Comparison of ENCODE assay signal across 18 cellular contexts in genomic region chr11:90805172-90805571, GRCh38.
DNase-seq lines count a peak whose midpoint lies in the region; ATAC-seq and TF ChIP-seq lines count a peak whose summit lies in the region.
"Had no signal": no experiment of that assay in that cellular context is flagged by ENCODE, and none has a peak within 500 bp of the region (broad histone marks: within the 10 kb centered on the region; RNA-seq: fewer than 3 reads in every experiment).

No MANE protein-coding gene starts in this region.

- peak; percentile 3 for DNase-seq in amniotic epithelial cell (ENCODE audit: low read depth)
- DNase-seq in epithelial cell of prostate (ENCODE audit: low read depth, low spot score): no peak
- DNase-seq in retinal pigment epithelial cell (ENCODE audit: low read depth): peak; percentile 13
- DNase-seq in NOMO-1 treated with dmso at 0.1 percent for 144 hours (lab: John Stamatoyannopoulos, UW; ENCODE audit: unreplicated experiment): no peak
- no peak for DNase-seq in hepatic stellate cell (ENCODE audit: low spot score)
- DNase-seq: AML-193, DND-41, NCI-H1436, NCI-H1930, NCI-H345, NCI-H524 treated with DMSO at 0.1 percent for 48 hours, Right ventricle myocardium superior, SK-N-SH had no signal

- H3K27ac ChIP-seq in epithelial cell of prostate: peak overlapping the region; percentile 54
- H3K27ac ChIP-seq: C4-2B, KMS-11 had no signal

- no peak for ATAC-seq in HG03108 (IDR thresholded peaks at IDR 0.05; ENCODE audit: unreplicated experiment)

- no peak for TF ChIP-seq EP300 in Ishikawa (IDR thresholded peaks at IDR 0.05; ENCODE audit: borderline replicate concordance)

- TF ChIP-seq CTCF in retinal pigment epithelial cell (conservative IDR thresholded peaks at IDR 0.05; ENCODE audit: low read depth, low read length): no peak

- TF ChIP-seq RAD21 in Ishikawa (IDR thresholded peaks at IDR 0.05; ENCODE audit: low read depth): no peak

- no peak overlapping the region for H3K4me3 ChIP-seq in retinal pigment epithelial cell (ENCODE audit: low read length)
- H3K4me3 ChIP-seq: HAP-1 had no signal

TF ChIP-seq in Ishikawa, 13 proteins besides CTCF, POLR2A, EP300 and RAD21:
- TF ChIP-seq NFIC (IDR thresholded peaks at IDR 0.05) (no peak), TEAD4 (IDR thresholded peaks at IDR 0.05) (0 out of 2 replicates have a peak, but pooled peaks have one; percentile 22), CREB1 (IDR thresholded peaks at IDR 0.05; ENCODE audit: low read depth) (no peak)

Comparison
In these comparisons a context has a peak if more than half of its experiments do, and no peak if none do; other contexts are left out.
1. DNase-seq: peak in amniotic epithelial cell (single experiment) and retinal pigment epithelial cell (single experiment); none in epithelial cell of prostate (single experiment), NOMO-1 treated with dmso at 0.1 percent for 144 hours (single experiment) and hepatic stellate cell (single experiment).